ENCODE assay signal across 8 cellular contexts in the genomic region with DNA sequence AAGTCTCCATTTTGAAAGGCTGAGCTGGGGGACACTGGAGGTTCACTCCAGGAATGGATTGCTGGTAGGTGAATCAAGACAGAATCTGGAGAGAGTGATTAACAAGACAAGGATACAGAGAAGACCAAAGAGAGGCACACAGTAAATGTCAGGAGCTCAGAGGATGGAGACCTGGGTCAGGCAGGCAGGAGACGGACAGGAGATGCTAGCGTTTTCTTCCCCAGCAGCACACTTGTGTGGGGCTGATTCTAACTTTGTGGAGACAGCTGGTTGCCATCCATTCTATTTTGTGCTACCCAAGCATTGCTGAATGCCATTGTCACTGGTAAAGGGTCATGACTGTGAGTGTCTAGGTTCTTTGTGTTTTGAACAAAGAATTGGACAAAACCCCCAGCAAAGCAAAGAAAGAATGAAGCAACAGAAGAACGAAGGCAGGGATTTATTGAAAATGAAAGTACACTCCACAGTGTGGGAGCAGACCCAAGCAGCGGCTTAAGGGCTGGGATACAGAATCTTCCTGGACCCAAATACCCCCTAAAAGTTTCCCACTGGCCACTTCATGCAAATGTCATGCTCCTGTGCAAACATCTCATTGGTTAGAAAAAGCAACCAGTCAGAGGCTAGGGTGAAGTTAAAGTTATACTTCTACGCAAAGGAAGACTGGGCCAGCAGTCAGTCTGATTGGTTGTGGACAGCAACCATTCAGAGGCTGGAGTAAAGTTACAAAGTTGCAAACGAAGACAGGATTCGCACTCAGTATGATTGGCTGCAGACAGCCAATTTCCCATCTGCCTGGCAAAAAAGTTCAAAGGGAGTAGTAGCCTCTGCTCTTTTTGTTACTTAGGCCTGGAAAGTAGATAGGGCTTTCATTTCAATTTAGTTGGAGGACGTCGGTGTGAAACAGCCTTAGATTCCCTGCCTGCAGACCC.
DNase-seq lines count a peak whose midpoint lies in the region; ATAC-seq and TF ChIP-seq lines count a peak whose summit lies in the region.

No MANE protein-coding gene starts in this region.

- ATAC-seq in stimulated activated naive B cell treated with anti-CD40 and anti-IgM and Interleukin-4, amounts not matched to agents 10 μg/mL and 1 μg/mL and 100 μg/mL, for 72 hours (replicated peaks), result no peak
- ATAC-seq in HG03025 (IDR thresholded peaks at IDR 0.05; ENCODE audit: low FRiP score, unreplicated experiment), result no peak

- no peaks in the 10 kb centered on the region for H3K9me3 Mint-ChIP-seq in stimulated activated naive B cell treated with anti-CD40 and anti-IgM and Interleukin-4, amounts not matched to agents 10 μg/mL and 1 μg/mL and 100 μg/mL, for 72 hours

- no peaks in the 10 kb centered on the region for H3K27me3 Mint-ChIP-seq in stimulated activated naive B cell treated with anti-CD40 and anti-IgM and Interleukin-4, amounts not matched to agents 10 μg/mL and 1 μg/mL and 100 μg/mL, for 72 hours

- TF ChIP-seq CTCF in astrocyte of the cerebellum (IDR thresholded peaks at IDR 0.05; ENCODE audit: low read depth, low read length, missing control alignments), result no peak

- H3K27ac Mint-ChIP-seq in stimulated activated naive B cell treated with anti-CD40 and anti-IgM and Interleukin-4, amounts not matched to agents 10 μg/mL and 1 μg/mL and 100 μg/mL, for 72 hours, result peak overlapping the region; percentile 4

- peaks cover 5 to 11% of the 10 kb centered on the region in 2 donors for H3K4me1 Mint-ChIP-seq in stimulated activated naive B cell treated with anti-CD40 and anti-IgM and Interleukin-4, amounts not matched to agents 10 μg/mL and 1 μg/mL and 100 μg/mL, for 72 hours

- no peak overlapping the region for H3K4me3 Mint-ChIP-seq in stimulated activated naive B cell treated with anti-CD40 and anti-IgM and Interleukin-4, amounts not matched to agents 10 μg/mL and 1 μg/mL and 100 μg/mL, for 72 hours

- no peaks in the 10 kb centered on the region for H3K36me3 Mint-ChIP-seq in stimulated activated naive B cell treated with anti-CD40 and anti-IgM and Interleukin-4, amounts not matched to agents 10 μg/mL and 1 μg/mL and 100 μg/mL, for 72 hours

- peak overlapping the region; percentile 27 for H3K4me3 ChIP-seq in astrocyte of the cerebellum (ENCODE audit: low read depth, low read length)

- DNase-seq in HCEC 1CT (peak; percentile 86), astrocyte of the cerebellum (ENCODE audit: low read depth) (no peak), iris pigment epithelial cell (ENCODE audit: low read depth) (peak; percentile 84), NCI-H1105 treated with DMSO at 0.1 percent for 48 hours (lab: John Stamatoyannopoulos, UW) (no peak), DMS 273 (lab: John Stamatoyannopoulos, UW; ENCODE audit: unreplicated experiment) (no peak)
- DNase-seq in stimulated activated naive B cell treated with anti-CD40 and anti-IgM and Interleukin-4, amounts not matched to agents 10 μg/mL and 1 μg/mL and 100 μg/mL, for 72 hours, result no peak
- no peak for DNase-seq in central memory CD4-positive, alpha-beta T cell

- in situ Hi-C loops in astrocyte of the cerebellum (cut with HindIII; ENCODE audit: low sequenced_read_pairs), result no loop called here

Comparison
In these comparisons a context has a peak if more than half of its experiments do, and no peak if none do; other contexts are left out.
1. DNase-seq: peak in HCEC 1CT (single experiment) and iris pigment epithelial cell (single experiment); none in astrocyte of the cerebellum (single experiment), stimulated activated naive B cell treated with anti-CD40 and anti-IgM and Interleukin-4, amounts not matched to agents 10 μg/mL and 1 μg/mL and 100 μg/mL, for 72 hours (single experiment), NCI-H1105 treated with DMSO at 0.1 percent for 48 hours (single experiment), central memory CD4-positive, alpha-beta T cell (single experiment) and DMS 273 (single experiment).